ENCODE assay signal across 27 cellular contexts in genomic region chr18:48392266-48392665, GRCh38. TPM values are rescaled to one million over a fixed set of nuclear protein-coding genes. Genes with fewer than 3 reads are reported as not detected.
DNase-seq lines count a peak whose midpoint lies in the region; ATAC-seq and TF ChIP-seq lines count a peak whose summit lies in the region.
"Had no signal": no experiment of that assay in that cellular context is flagged by ENCODE, and none has a peak within 500 bp of the region (broad histone marks: within the 10 kb centered on the region; RNA-seq: fewer than 3 reads in every experiment).

No MANE protein-coding gene starts in this region.

- H3K9me3 ChIP-seq in adipocyte (ENCODE audit: control insufficient read depth, low read length): no peaks in the 10 kb centered on the region
- no peaks in the 10 kb centered on the region for H3K9me3 ChIP-seq in gastroesophageal sphincter
- H3K9me3 ChIP-seq: BE2C, neutrophil, prostate gland, thoracic aorta had no signal

- WGBS in gastroesophageal sphincter (ENCODE audit: low coverage in 1 of 2), 2 donors: 11 to 13% methylated on average over 1 of the region's 1 CpG

- intact Hi-C loops in sciatic nerve (cut with DNase I): no loop called here

- H3K27ac ChIP-seq in gastroesophageal sphincter: peak overlapping the region in 3 of 4 donors; percentile 31 to 48 (median 42)
- H3K27ac ChIP-seq: HL-60, neutrophil, prostate gland, thoracic aorta had no signal

- H3K9ac ChIP-seq in adipocyte (ENCODE audit: low read length): peak overlapping the region; percentile 26

- no peak for TF ChIP-seq CTCF in gastroesophageal sphincter (IDR thresholded peaks at IDR 0.05)

- H3K27me3 Mint-ChIP-seq in activated naive CD8-positive, alpha-beta T cell treated with anti-CD3 and anti-CD28 coated beads for 36 hours: peaks cover 58% of the 10 kb centered on the region

- no peak overlapping the region for H3K4me3 ChIP-seq in adipocyte (ENCODE audit: low read length)
- no peak overlapping the region for H3K4me3 ChIP-seq in gastroesophageal sphincter
- H3K4me3 ChIP-seq: lung, prostate gland, thoracic aorta had no signal

- H3K4me1 ChIP-seq in adipocyte (ENCODE audit: control insufficient read depth, insufficient read depth, low read length) (peaks cover 36% of the 10 kb centered on the region), gastroesophageal sphincter (peaks cover 0 to 44% (median 25%) of the 10 kb centered on the region in 3 donors)
- H3K4me1 ChIP-seq: BE2C, prostate gland had no signal

- TF ChIP-seq POLR2A in gastroesophageal sphincter (IDR thresholded peaks at IDR 0.05): no peak

- TF ChIP-seq EP300 in gastroesophageal sphincter (IDR thresholded peaks at IDR 0.05): no peak

- no peaks in the 10 kb centered on the region for H3K4me1 Mint-ChIP-seq in activated naive CD8-positive, alpha-beta T cell treated with anti-CD3 and anti-CD28 coated beads for 36 hours
- H3K4me1 Mint-ChIP-seq: activated T-helper 17 cell treated with anti-CD3 and anti-CD28 coated beads, Interleukin-2, amount 50 U/mL, for 72 hours; central memory CD8-positive, alpha-beta T cell had no signal

- no peaks in the 10 kb centered on the region for H3K36me3 ChIP-seq in adipocyte (ENCODE audit: control insufficient read depth, insufficient read depth, low read length, severe bottlenecking)
- H3K36me3 ChIP-seq in gastroesophageal sphincter: no peaks in the 10 kb centered on the region
- H3K36me3 ChIP-seq: BE2C, neutrophil, prostate gland, thoracic aorta had no signal

- H3K27me3 ChIP-seq in adipocyte (replicated peaks; ENCODE audit: control insufficient read depth, insufficient read depth, low read length): peaks cover 2% of the 10 kb centered on the region
- H3K27me3 ChIP-seq in gastroesophageal sphincter: no peaks in the 10 kb centered on the region
- H3K27me3 ChIP-seq: BE2C had no signal

- no peak overlapping the region for H3K4me3 Mint-ChIP-seq in activated naive CD8-positive, alpha-beta T cell treated with anti-CD3 and anti-CD28 coated beads for 36 hours
- H3K4me3 Mint-ChIP-seq: activated CD8-positive, alpha-beta T cell treated with anti-CD3 and anti-CD28 coated beads for 36 hours; activated T-helper 17 cell treated with anti-CD3 and anti-CD28 coated beads, Interleukin-2, amount 50 U/mL, for 72 hours; central memory CD8-positive, alpha-beta T cell; H9 had no signal

- no peaks in the 10 kb centered on the region for H3K9me3 Mint-ChIP-seq in activated naive CD8-positive, alpha-beta T cell treated with anti-CD3 and anti-CD28 coated beads for 36 hours
- H3K9me3 Mint-ChIP-seq: activated CD8-positive, alpha-beta T cell treated with anti-CD3 and anti-CD28 coated beads for 36 hours; activated T-helper 17 cell treated with anti-CD3 and anti-CD28 coated beads, Interleukin-2, amount 50 U/mL, for 72 hours; central memory CD8-positive, alpha-beta T cell; H9 had no signal

- DNase-seq in AG08395 (ENCODE audit: low spot score) (peak; percentile 31), adipocyte (ENCODE audit: low read depth) (peak; percentile 40), sciatic nerve (ENCODE audit: low spot score) (no peak), cortex of kidney (lab: John Stamatoyannopoulos, UW) (no peak)
- no peak for DNase-seq in activated naive CD8-positive, alpha-beta T cell treated with anti-CD3 and anti-CD28 coated beads for 36 hours
- DNase-seq: activated CD8-positive, alpha-beta T cell treated with anti-CD3 and anti-CD28 coated beads for 36 hours; activated naive CD4-positive, alpha-beta T cell treated with anti-CD3 and anti-CD28 coated beads, Interleukin-2, amount 50 U/mL, for 16 hours; BE2C; GF-D8; kidney; NCI-H1436; NCI-H2081 treated with DMSO at 0.1 percent for 48 hours; NCI-H82; stimulated activated naive CD8-positive, alpha-beta T cell treated with anti-CD3 and anti-CD28 coated beads, Interleukin-15, Interleukin-2, amounts not matched to agents 100 U/mL and 50 U/mL, for 24 hours; T-helper 2 cell had no signal

- no peaks in the 10 kb centered on the region for H3K36me3 Mint-ChIP-seq in activated naive CD8-positive, alpha-beta T cell treated with anti-CD3 and anti-CD28 coated beads for 36 hours

- no peak for ATAC-seq in gastroesophageal sphincter
- ATAC-seq in sciatic nerve: peak; percentile 24
- no peak for ATAC-seq in HG03521 (IDR thresholded peaks at IDR 0.05; ENCODE audit: unreplicated experiment)
- ATAC-seq in HG03108 (IDR thresholded peaks at IDR 0.05; ENCODE audit: unreplicated experiment): no peak
- ATAC-seq: activated CD8-positive, alpha-beta T cell treated with anti-CD3 and anti-CD28 coated beads for 36 hours; activated T-helper 17 cell treated with anti-CD3 and anti-CD28 coated beads, Interleukin-2, amount 50 U/mL, for 72 hours; stimulated activated naive CD8-positive, alpha-beta T cell treated with anti-CD3 and anti-CD28 coated beads, Interleukin-15, Interleukin-2, amounts not matched to agents 100 U/mL and 50 U/mL, for 24 hours had no signal

- H3K27ac Mint-ChIP-seq in activated naive CD8-positive, alpha-beta T cell treated with anti-CD3 and anti-CD28 coated beads for 36 hours: no peak overlapping the region
- H3K27ac Mint-ChIP-seq: activated CD8-positive, alpha-beta T cell treated with anti-CD3 and anti-CD28 coated beads for 36 hours; activated T-helper 17 cell treated with anti-CD3 and anti-CD28 coated beads, Interleukin-2, amount 50 U/mL, for 72 hours; H9 had no signal

RNA-seq across cellular contexts. Expression of gene ZBTB7C, which starts 16.9 kb away (rescaled TPM):
- 10 to 100 TPM in 3 of 4 donors, 1 to 10 TPM in 1; 7.8 to 15.4 (median 11.8) TPM for total RNA-seq in gastroesophageal sphincter
- total RNA-seq in sciatic nerve: 44.2 TPM
- not detected for total RNA-seq in activated naive CD8-positive, alpha-beta T cell treated with anti-CD3 and anti-CD28 coated beads for 36 hours
- total RNA-seq: activated CD8-positive, alpha-beta T cell treated with anti-CD3 and anti-CD28 coated beads for 36 hours; OCI-LY7 had no signal

Comparison
In these comparisons a context has a peak if more than half of its experiments do, and no peak if none do; other contexts are left out.
1. DNase-seq: peak in AG08395 (single experiment) and adipocyte (single experiment); none in sciatic nerve (single experiment), activated naive CD8-positive, alpha-beta T cell treated with anti-CD3 and anti-CD28 coated beads for 36 hours (single experiment) and cortex of kidney (single experiment).
2. RNA of gene ZBTB7C, which starts 16.9 kb away (total RNA-seq): 44.2 TPM in sciatic nerve (single experiment) and 7.8 to 15.4 TPM in gastroesophageal sphincter; not detected in activated naive CD8-positive, alpha-beta T cell treated with anti-CD3 and anti-CD28 coated beads for 36 hours; every median in the first group is over 4 times any median in the second.